ENCODE assay signal across 18 cellular contexts in genomic region chr18:40925071-40925541, GRCh38.
"Had no signal": no experiment of that assay in that cellular context is flagged by ENCODE, and none has a peak within 500 bp of the region (broad histone marks: within the 10 kb centered on the region; RNA-seq: fewer than 3 reads in every experiment).

No MANE protein-coding gene starts in this region.

- DNase-seq: activated CD4-positive, alpha-beta T cell treated with anti-CD3 and anti-CD28 coated beads for 36 hours; activated CD4-positive, alpha-beta T cell treated with anti-CD3 and anti-CD28 coated beads, Interleukin-2, amount 50 U/mL, for 48 hours; activated naive CD8-positive, alpha-beta T cell treated with anti-CD3 and anti-CD28 coated beads for 36 hours; activated T-cell treated with anti-CD3 and anti-CD28 coated beads for 4 hours; amygdala; brain microvascular endothelial cell; cerebellar nuclear complex; cortex of kidney; left colon; lower lobe of right lung; natural killer cell; stimulated activated naive CD4-positive, alpha-beta T cell treated with Interleukin-2 at 50 U/mL for 16 hours; SW 1271; T-helper 2 cell; thyroid gland had no signal

- H3K4me1 ChIP-seq: lower lobe of right lung, parathyroid adenoma, thyroid gland had no signal

- H2AFZ ChIP-seq: parathyroid adenoma had no signal

- H3K4me3 ChIP-seq: lower lobe of right lung, thyroid gland had no signal

- ATAC-seq: activated CD4-positive, alpha-beta T cell treated with anti-CD3 and anti-CD28 coated beads for 36 hours; esophagus mucosa; left colon; lower lobe of right lung; natural killer cell; WTC11 had no signal

- H3K27me3 ChIP-seq: brain microvascular endothelial cell, thyroid gland had no signal

- H3K79me2 ChIP-seq: parathyroid adenoma had no signal

- H3K27ac ChIP-seq: brain microvascular endothelial cell, lower lobe of right lung, parathyroid adenoma, thyroid gland had no signal

- H3K36me3 ChIP-seq: brain microvascular endothelial cell, lower lobe of right lung, thyroid gland had no signal

- H3K9ac ChIP-seq: parathyroid adenoma had no signal

- H3K9me3 ChIP-seq: lower lobe of right lung, thyroid gland had no signal
